8 cellular contexts compared by ENCODE assay signal in the genomic region with DNA sequence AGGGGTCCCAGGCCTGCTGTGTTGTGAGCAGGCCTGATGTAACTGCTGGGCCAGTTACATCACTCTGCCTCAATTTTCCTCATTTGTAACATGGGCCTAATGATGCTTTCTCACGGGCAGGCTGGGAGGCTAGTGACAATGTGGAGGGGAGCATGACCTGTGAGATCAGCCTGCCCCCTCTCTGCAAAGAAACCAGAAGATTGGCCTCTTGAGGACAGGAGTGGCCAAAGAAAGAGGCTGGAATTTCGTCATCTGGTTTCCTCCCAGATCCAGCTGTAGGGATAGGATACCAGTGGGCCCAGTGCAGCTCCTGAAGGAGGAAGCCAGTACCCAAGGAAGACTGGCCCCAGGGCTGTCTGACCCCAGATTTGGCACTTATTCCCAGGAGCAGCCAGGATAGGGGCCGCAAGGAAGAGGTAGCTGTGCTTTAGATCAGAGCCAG. TPM values are rescaled to one million over a fixed set of nuclear protein-coding genes. Genes with fewer than 3 reads are reported as not detected.
DNase-seq lines count a peak whose midpoint lies in the region; ATAC-seq and TF ChIP-seq lines count a peak whose summit lies in the region.

No MANE protein-coding gene starts in this region.

- H3K4me3 ChIP-seq in gastroesophageal sphincter = peak overlapping the region; percentile 79 to 97
- H3K4me3 ChIP-seq in retinal pigment epithelial cell (ENCODE audit: low read length) = peak overlapping the region; percentile 75

- no peaks in the 10 kb centered on the region for H3K27me3 Mint-ChIP-seq in activated naive CD4-positive, alpha-beta T cell treated with anti-CD3 and anti-CD28 coated beads, Interleukin-2, amount 50 U/mL, for 24 hours

- peaks cover 8 to 87% (median 50%) of the 10 kb centered on the region in 3 donors for H3K4me1 ChIP-seq in gastroesophageal sphincter

- TF ChIP-seq CTCF in gastroesophageal sphincter (IDR thresholded peaks at IDR 0.05) = peak in 1 of 4 experiments; percentile 15
- no peak for TF ChIP-seq CTCF in retinal pigment epithelial cell (conservative IDR thresholded peaks at IDR 0.05; ENCODE audit: low read depth, low read length)

- ATAC-seq in gastroesophageal sphincter = peak; percentile 26
- ATAC-seq in HG03025 (IDR thresholded peaks at IDR 0.05; ENCODE audit: low FRiP score, unreplicated experiment) = no peak

- H3K36me3 ChIP-seq in gastroesophageal sphincter = no peaks in the 10 kb centered on the region

- no peak for DNase-seq in activated naive CD4-positive, alpha-beta T cell (lab: John Stamatoyannopoulos, UW)
- DNase-seq in UCSD-AML1 (lab: John Stamatoyannopoulos, UW; ENCODE audit: unreplicated experiment) (peak; percentile 50), retinal pigment epithelial cell (ENCODE audit: low read depth) (no peak), AML-193 (lab: John Stamatoyannopoulos, UW) (no peak), GDM1 (lab: John Stamatoyannopoulos, UW) (no peak)

- no peaks in the 10 kb centered on the region for H3K36me3 Mint-ChIP-seq in activated naive CD4-positive, alpha-beta T cell treated with anti-CD3 and anti-CD28 coated beads, Interleukin-2, amount 50 U/mL, for 24 hours

- no peaks in the 10 kb centered on the region for H3K9me3 ChIP-seq in gastroesophageal sphincter

- H3K27ac ChIP-seq in gastroesophageal sphincter = peak overlapping the region; percentile 93 to 100 (median 99)

- peak overlapping the region; percentile 92 for H3K4me3 Mint-ChIP-seq in activated naive CD4-positive, alpha-beta T cell treated with anti-CD3 and anti-CD28 coated beads, Interleukin-2, amount 50 U/mL, for 24 hours

- no peaks in the 10 kb centered on the region for H3K27me3 ChIP-seq in gastroesophageal sphincter

- no peaks in the 10 kb centered on the region for H3K9me3 Mint-ChIP-seq in activated naive CD4-positive, alpha-beta T cell treated with anti-CD3 and anti-CD28 coated beads, Interleukin-2, amount 50 U/mL, for 24 hours

- H3K4me1 Mint-ChIP-seq in activated naive CD4-positive, alpha-beta T cell treated with anti-CD3 and anti-CD28 coated beads, Interleukin-2, amount 50 U/mL, for 24 hours = peaks cover 67% of the 10 kb centered on the region

- TF ChIP-seq POLR2A in gastroesophageal sphincter (IDR thresholded peaks at IDR 0.05) = peak in 1 of 2 donors; percentile 4

- 13% methylated on average over 1 of the region's 3 CpGs; no CpG with 5 or more reads in 1 of the 2 donors for WGBS in gastroesophageal sphincter (ENCODE audit: low coverage in 1 of 2), 2 donors

- peak overlapping the region; percentile 98 for H3K27ac Mint-ChIP-seq in activated naive CD4-positive, alpha-beta T cell treated with anti-CD3 and anti-CD28 coated beads, Interleukin-2, amount 50 U/mL, for 24 hours

- TF ChIP-seq EP300 in gastroesophageal sphincter (IDR thresholded peaks at IDR 0.05) = no peak

RNA-seq across cellular contexts. Expression of gene SREBF1, which starts 0.6 kb away (rescaled TPM):
- total RNA-seq in gastroesophageal sphincter = 10 to 100 TPM; 16.1 to 90.7 (median 56.1) TPM
